Comparison of ENCODE assay signal across 2 cellular contexts in genomic region chr1:193629875-193630274, GRCh38.
TF ChIP-seq lines count a peak whose summit lies in the region.

No MANE protein-coding gene starts in this region.

TF ChIP-seq in GM23338, 12 proteins besides CTCF, POLR2A, EP300 and RAD21:
- TF ChIP-seq ZNF462 (CRISPR knock-in tag; IDR thresholded peaks at IDR 0.05): no peak
- no peak for TF ChIP-seq STAT1 (IDR thresholded peaks at IDR 0.05; ENCODE audit: unreplicated experiment)
- no peak for TF ChIP-seq POLR2AphosphoS5 (IDR thresholded peaks at IDR 0.05; ENCODE audit: low read depth)
- TF ChIP-seq JUNB (IDR thresholded peaks at IDR 0.05; ENCODE audit: unreplicated experiment): no peak
- no peak for TF ChIP-seq CREB1 (CRISPR knock-in tag; IDR thresholded peaks at IDR 0.05; ENCODE audit: low read depth)
- no peak for TF ChIP-seq ETS1 (IDR thresholded peaks at IDR 0.05)
- no peak for TF ChIP-seq EZH2phosphoT487 (IDR thresholded peaks at IDR 0.05; ENCODE audit: unreplicated experiment)
- TF ChIP-seq NANOG (IDR thresholded peaks at IDR 0.05; ENCODE audit: borderline replicate concordance): no peak
- TF ChIP-seq EZH2 (IDR thresholded peaks at IDR 0.05; ENCODE audit: low read depth, unreplicated experiment): no peak
- TF ChIP-seq ZNF114 (CRISPR knock-in tag; IDR thresholded peaks at IDR 0.05): no peak
- TF ChIP-seq ZNF331 (CRISPR knock-in tag; IDR thresholded peaks at IDR 0.05; ENCODE audit: low read depth): no peak
- TF ChIP-seq REST (IDR thresholded peaks at IDR 0.05; ENCODE audit: unreplicated experiment): no peak

TF ChIP-seq in SK-N-SH treated with all-trans-retinoic acid at 6 μM for 48 hours, 23 proteins besides CTCF, POLR2A, EP300 and RAD21 (continued from another document):
- no peak for TF ChIP-seq CREB5 (CRISPR knock-in tag; IDR thresholded peaks at IDR 0.05; ENCODE audit: low read depth)
- TF ChIP-seq PPARA (CRISPR knock-in tag; IDR thresholded peaks at IDR 0.05; ENCODE audit: borderline replicate concordance): no peak
- no peak for TF ChIP-seq TCF4 (CRISPR knock-in tag; IDR thresholded peaks at IDR 0.05; ENCODE audit: borderline replicate concordance)
- no peak for TF ChIP-seq ARNTL (CRISPR knock-in tag; IDR thresholded peaks at IDR 0.05; ENCODE audit: borderline replicate concordance, low read depth)
- TF ChIP-seq ZFP3 (CRISPR knock-in tag; IDR thresholded peaks at IDR 0.05): no peak
- no peak for TF ChIP-seq PATZ1 (CRISPR knock-in tag; IDR thresholded peaks at IDR 0.05; ENCODE audit: borderline replicate concordance)
- TF ChIP-seq CSRNP3 (CRISPR knock-in tag; IDR thresholded peaks at IDR 0.05): no peak
